Comparison of ENCODE assay signal across 8 cellular contexts in the genomic region with DNA sequence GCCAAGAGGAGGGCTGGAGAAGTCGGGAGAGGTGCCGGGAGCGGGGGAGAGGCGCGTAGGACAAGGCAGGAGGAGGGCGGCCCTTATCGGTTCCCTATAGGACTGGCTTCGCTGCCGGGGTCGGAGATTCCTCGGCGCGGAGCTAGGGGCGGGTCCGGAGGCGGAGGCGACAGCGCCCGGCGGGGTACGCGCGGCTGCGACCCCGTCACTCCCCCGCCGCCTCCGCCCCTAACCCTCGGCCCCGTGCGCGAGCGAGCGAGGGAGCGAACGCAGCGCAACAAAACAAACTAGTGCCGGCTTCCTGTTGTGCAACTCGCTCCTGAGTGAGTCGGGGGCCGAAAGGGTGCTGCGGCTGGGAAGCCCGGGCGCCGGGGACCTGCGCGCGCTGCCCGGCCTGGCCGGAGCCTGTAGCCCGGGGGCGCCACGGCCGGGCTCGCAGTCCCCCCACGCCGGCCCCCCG.
DNase-seq lines count a peak whose midpoint lies in the region; ATAC-seq and TF ChIP-seq lines count a peak whose summit lies in the region.

No MANE protein-coding gene starts in this region.

- peak; percentile 39 for DNase-seq in Ammon's horn (ENCODE audit: low spot score)
- peak; percentile 64 for DNase-seq in SKM-1 (lab: John Stamatoyannopoulos, UW; ENCODE audit: unreplicated experiment)
- peak; percentile 88 for DNase-seq in astrocyte of the hippocampus (ENCODE audit: low read depth, low spot score)
- peak; percentile 46 for DNase-seq in hepatic stellate cell (ENCODE audit: low spot score)
- DNase-seq in retina: peak; percentile 84
- DNase-seq in AML-193 (lab: John Stamatoyannopoulos, UW): no peak

- peak; percentile 46 for TF ChIP-seq POLR2A in GM18951 (IDR thresholded peaks at IDR 0.05; ENCODE audit: extremely low read depth, insufficient read depth, insufficient read length)

- peak; percentile 26 for ATAC-seq in HG03439 (IDR thresholded peaks at IDR 0.05; ENCODE audit: unreplicated experiment)

- in situ Hi-C loops in GM18951 (cut with MboI; ENCODE audit: low sequenced_read_pairs, unreplicated experiment): no loop called here

Comparison
In these comparisons a context has a peak if more than half of its experiments do, and no peak if none do; other contexts are left out.
1. DNase-seq: peak in Ammon's horn (single experiment), SKM-1 (single experiment), astrocyte of the hippocampus (single experiment), hepatic stellate cell (single experiment) and retina (single experiment); none in AML-193 (0 of 2).